Comparison of ENCODE assay signal across 27 cellular contexts in genomic region chr6:68144667-68145066, GRCh38.
"Had no signal": no experiment of that assay in that cellular context is flagged by ENCODE, and none has a peak within 500 bp of the region (broad histone marks: within the 10 kb centered on the region; RNA-seq: fewer than 3 reads in every experiment).

No MANE protein-coding gene starts in this region.

- H3K4me1 ChIP-seq: ascending aorta, body of pancreas, SJSA1 had no signal

- H3K9me3 ChIP-seq: ascending aorta, body of pancreas, SJSA1 had no signal

- ATAC-seq: activated CD8-positive, alpha-beta memory T cell treated with anti-CD3 and anti-CD28 coated beads, Interleukin-2, amount 10 ng/mL, durations not matched to agents 7 days and 5 days; activated naive CD4-positive, alpha-beta T cell treated with anti-CD3 and anti-CD28 coated beads, Interleukin-2, amount 50 U/mL, for 72 hours; activated naive CD8-positive, alpha-beta T cell treated with anti-CD3 and anti-CD28 coated beads, Interleukin-2, amount 50 U/mL, for 24 hours; body of pancreas; PC-3; SK-N-SH treated with all-trans-retinoic acid at 6 μM for 48 hours had no signal

- H3K36me3 ChIP-seq: ascending aorta, SJSA1 had no signal

- H3K4me3 ChIP-seq: ascending aorta, body of pancreas, SJSA1 had no signal

- H3K27ac ChIP-seq: ascending aorta, body of pancreas, SJSA1 had no signal

- H3K27me3 ChIP-seq: ascending aorta, body of pancreas, SJSA1 had no signal

- FAIRE-seq: RCC 7860 had no signal

- DNase-seq: activated CD4-positive, alpha-beta T cell treated with anti-CD3 and anti-CD28 coated beads for 1 hour; activated CD4-positive, alpha-beta T cell treated with anti-CD3 and anti-CD28 coated beads, Interleukin-2, amount 10 ng/mL, durations not matched to agents 24 days and 14 days; activated CD4-positive, alpha-beta T cell treated with anti-CD3 and anti-CD28 coated beads, Interleukin-2, amount 50 U/mL, for 48 hours; activated CD8-positive, alpha-beta memory T cell treated with anti-CD3 and anti-CD28 coated beads, Interleukin-2, amount 10 ng/mL, durations not matched to agents 7 days and 5 days; activated effector memory CD4-positive, alpha-beta T cell treated with anti-CD3 and anti-CD28 coated beads, Interleukin-2, amount 50 U/mL, for 16 hours; activated naive CD4-positive, alpha-beta T cell treated with Interleukin-2 at 50 U/mL for 16 hours; activated naive CD8-positive, alpha-beta T cell treated with anti-CD3 and anti-CD28 coated beads, Interleukin-2, amount 50 U/mL, for 24 hours; activated T-cell treated with anti-CD3 and anti-CD28 coated beads, Interleukin-2, amount 50 U/mL, for 24 hours; amniotic stem cell; body of pancreas; central memory CD4-positive, alpha-beta T cell; KG1; NCI-H1092; NCI-H1417; NCI-H1930; NCI-H2171; NCI-H2227 treated with DMSO at 0.1 percent for 48 hours; NCI-H446 treated with DMSO at 0.1 percent for 48 hours; NCI-H524 treated with DMSO at 0.1 percent for 48 hours; NCI-H748 treated with DMSO at 0.1 percent for 48 hours; PC-3; SHP77 had no signal
